In the genomic region with DNA sequence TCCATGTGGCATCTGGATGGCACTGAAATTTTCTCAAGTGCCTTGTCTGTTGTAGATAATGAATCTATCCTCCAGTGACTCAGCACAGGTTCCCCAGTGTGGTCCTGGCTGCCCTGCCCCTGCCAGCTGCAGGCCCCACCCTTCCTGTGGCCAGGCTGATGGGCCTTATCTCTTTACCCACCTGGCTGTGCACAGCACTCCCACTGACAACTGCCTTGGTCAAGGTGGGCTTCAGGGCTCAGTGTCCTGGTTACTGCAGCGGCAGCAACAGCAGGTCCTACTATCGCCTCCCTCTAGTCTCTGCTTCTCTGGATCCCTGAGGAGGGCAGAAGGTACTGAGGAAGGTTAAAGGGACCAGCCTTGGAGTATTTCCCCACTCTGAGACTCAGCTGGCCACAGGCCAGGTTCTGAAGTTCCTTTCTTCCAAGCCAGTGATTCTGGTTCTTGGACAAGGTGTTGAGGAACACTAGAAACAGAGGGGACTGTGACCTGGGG, we compare ENCODE assay signal across 18 cellular contexts. TPM values are rescaled to one million over a fixed set of nuclear protein-coding genes. Genes with fewer than 3 reads are reported as not detected.
DNase-seq lines count a peak whose midpoint lies in the region; TF ChIP-seq lines count a peak whose summit lies in the region.
"Had no signal": no experiment of that assay in that cellular context is flagged by ENCODE, and none has a peak within 500 bp of the region (broad histone marks: within the 10 kb centered on the region; RNA-seq: fewer than 3 reads in every experiment).

No MANE protein-coding gene starts in this region.

- H3K9me3 ChIP-seq in esophagus squamous epithelium, result no peaks in the 10 kb centered on the region

- peaks cover 18% of the 10 kb centered on the region for H3K36me3 Mint-ChIP-seq in activated CD4-positive, alpha-beta memory T cell treated with anti-CD3 and anti-CD28 coated beads, Interleukin-2, amount 10 ng/mL, durations not matched to agents 7 days and 5 days (ENCODE audit: low read depth)
- peaks cover 13% of the 10 kb centered on the region for H3K36me3 Mint-ChIP-seq in activated CD4-positive, alpha-beta memory T cell treated with anti-CD3 and anti-CD28 coated beads for 36 hours
- peaks cover 16% of the 10 kb centered on the region for H3K36me3 Mint-ChIP-seq in T-helper 2 cell treated with Interferon-gamma antibody and Interleukin-4, amounts not matched to agents 5 μg/mL and 100 μg/mL, for 36 hours (ENCODE audit: low read depth)
- peaks cover 13% of the 10 kb centered on the region for H3K36me3 Mint-ChIP-seq in nephron (ENCODE audit: low read depth)

- H3K9me3 Mint-ChIP-seq in activated CD4-positive, alpha-beta memory T cell treated with anti-CD3 and anti-CD28 coated beads, Interleukin-2, amount 10 ng/mL, durations not matched to agents 7 days and 5 days, result no peaks in the 10 kb centered on the region
- no peaks in the 10 kb centered on the region for H3K9me3 Mint-ChIP-seq in activated CD4-positive, alpha-beta memory T cell treated with anti-CD3 and anti-CD28 coated beads for 36 hours
- no peaks in the 10 kb centered on the region for H3K9me3 Mint-ChIP-seq in T-helper 2 cell treated with Interferon-gamma antibody and Interleukin-4, amounts not matched to agents 5 μg/mL and 100 μg/mL, for 36 hours
- H3K9me3 Mint-ChIP-seq in nephron, result no peaks in the 10 kb centered on the region
- H3K9me3 Mint-ChIP-seq: type B pancreatic cell had no signal

- peak overlapping the region; percentile 46 for H3K4me3 Mint-ChIP-seq in activated CD4-positive, alpha-beta memory T cell treated with anti-CD3 and anti-CD28 coated beads, Interleukin-2, amount 10 ng/mL, durations not matched to agents 7 days and 5 days
- no peak overlapping the region for H3K4me3 Mint-ChIP-seq in activated CD4-positive, alpha-beta memory T cell treated with anti-CD3 and anti-CD28 coated beads for 36 hours
- peak overlapping the region; percentile 57 for H3K4me3 Mint-ChIP-seq in T-helper 2 cell treated with Interferon-gamma antibody and Interleukin-4, amounts not matched to agents 5 μg/mL and 100 μg/mL, for 36 hours
- peak overlapping the region in 2 of 3 experiments; percentile 19 to 57 for H3K4me3 Mint-ChIP-seq in nephron

- H3K4me3 ChIP-seq in esophagus squamous epithelium, result no peak overlapping the region
- H3K4me3 ChIP-seq: smooth muscle cell had no signal

- peak; percentile 40 for DNase-seq in activated CD4-positive, alpha-beta memory T cell treated with anti-CD3 and anti-CD28 coated beads, Interleukin-2, amount 10 ng/mL, durations not matched to agents 7 days and 5 days
- no peak for DNase-seq in activated CD4-positive, alpha-beta memory T cell treated with anti-CD3 and anti-CD28 coated beads for 36 hours
- peak in 75 of 76 experiments; percentile 56 to 99 (median 95) for DNase-seq in HUDEP-2 (lab: John Stamatoyannopoulos, UW; ENCODE audit: unreplicated experiment in 76 of 76)
- DNase-seq in T-helper 2 cell treated with Interferon-gamma antibody and Interleukin-4, amounts not matched to agents 5 μg/mL and 100 μg/mL, for 36 hours (ENCODE audit: low spot score), result no peak
- no peak for DNase-seq in esophagus squamous epithelium (lab: John Stamatoyannopoulos, UW)
- DNase-seq in activated T-cell treated with anti-CD3 and anti-CD28 coated beads, Interleukin-2, amount 50 U/mL, for 1 hour, result no peak
- no peak for DNase-seq in occipital lobe (lab: John Stamatoyannopoulos, UW)
- DNase-seq: activated naive CD4-positive, alpha-beta T cell treated with Interleukin-2 at 50 U/mL for 16 hours; H7; hippocampal formation; Kasumi-1; NCI-H187 treated with DMSO at 0.1 percent for 48 hours; NCI-H774; stimulated activated naive CD4-positive, alpha-beta T cell had no signal

- H3K27me3 ChIP-seq in esophagus squamous epithelium, result no peaks in the 10 kb centered on the region

- no peak overlapping the region for H3K27ac ChIP-seq in esophagus squamous epithelium
- H3K27ac ChIP-seq: parathyroid adenoma had no signal

- no peak for TF ChIP-seq CTCF in nephron (IDR thresholded peaks at IDR 0.05; ENCODE audit: unreplicated experiment in 3 of 3)
- no peak for TF ChIP-seq CTCF in esophagus squamous epithelium (IDR thresholded peaks at IDR 0.05)

- 80 to 100% methylated on average over 1 of the region's 2 CpGs for WGBS in esophagus squamous epithelium, 2 donors

- intact Hi-C loops in activated CD4-positive, alpha-beta memory T cell treated with anti-CD3 and anti-CD28 coated beads for 36 hours (cut with micrococcal nuclease), result no loop called here
- intact Hi-C loops in esophagus squamous epithelium (cut with DNase I), result no loop called here

- H3K27me3 Mint-ChIP-seq in activated CD4-positive, alpha-beta memory T cell treated with anti-CD3 and anti-CD28 coated beads, Interleukin-2, amount 10 ng/mL, durations not matched to agents 7 days and 5 days, result no peaks in the 10 kb centered on the region
- H3K27me3 Mint-ChIP-seq in activated CD4-positive, alpha-beta memory T cell treated with anti-CD3 and anti-CD28 coated beads for 36 hours, result no peaks in the 10 kb centered on the region
- no peaks in the 10 kb centered on the region for H3K27me3 Mint-ChIP-seq in T-helper 2 cell treated with Interferon-gamma antibody and Interleukin-4, amounts not matched to agents 5 μg/mL and 100 μg/mL, for 36 hours (ENCODE audit: low read depth)
- no peaks in the 10 kb centered on the region for H3K27me3 Mint-ChIP-seq in nephron (ENCODE audit: low read depth)
- H3K27me3 Mint-ChIP-seq: type B pancreatic cell had no signal

- POLR2A ChIA-PET in activated CD4-positive, alpha-beta memory T cell treated with anti-CD3 and anti-CD28 coated beads, Interleukin-2, amount 10 ng/mL, durations not matched to agents 7 days and 5 days (lab: Charles Lee), result interaction anchor here (2.0 to 6.7 kb wide), 5 partner anchors 7 to 69 kb away, joined by 4 to 121 read pairs (median 43); partner anchors contain the start of genes DPAGT1, TRAPPC4 and VPS11
- POLR2A ChIA-PET in activated CD4-positive, alpha-beta memory T cell treated with anti-CD3 and anti-CD28 coated beads for 36 hours (lab: Charles Lee), result no interaction called here

- H3K36me3 ChIP-seq in esophagus squamous epithelium, result peaks cover 0 to 17% (median 0%) of the 10 kb centered on the region in 3 donors

- peaks cover 71% of the 10 kb centered on the region for H3K4me1 Mint-ChIP-seq in activated CD4-positive, alpha-beta memory T cell treated with anti-CD3 and anti-CD28 coated beads, Interleukin-2, amount 10 ng/mL, durations not matched to agents 7 days and 5 days
- peaks cover 35% of the 10 kb centered on the region for H3K4me1 Mint-ChIP-seq in activated CD4-positive, alpha-beta memory T cell treated with anti-CD3 and anti-CD28 coated beads for 36 hours (ENCODE audit: low read depth)
- peaks cover 40% of the 10 kb centered on the region for H3K4me1 Mint-ChIP-seq in T-helper 2 cell treated with Interferon-gamma antibody and Interleukin-4, amounts not matched to agents 5 μg/mL and 100 μg/mL, for 36 hours (ENCODE audit: low read depth)
- H3K4me1 Mint-ChIP-seq in nephron, result peaks cover 36% of the 10 kb centered on the region

- peaks cover 17 to 47% (median 19%) of the 10 kb centered on the region in 3 donors for H3K4me1 ChIP-seq in esophagus squamous epithelium

- H3K27ac Mint-ChIP-seq in activated CD4-positive, alpha-beta memory T cell treated with anti-CD3 and anti-CD28 coated beads, Interleukin-2, amount 10 ng/mL, durations not matched to agents 7 days and 5 days, result peak overlapping the region; percentile 71
- H3K27ac Mint-ChIP-seq in activated CD4-positive, alpha-beta memory T cell treated with anti-CD3 and anti-CD28 coated beads for 36 hours, result no peak overlapping the region
- H3K27ac Mint-ChIP-seq in T-helper 2 cell treated with Interferon-gamma antibody and Interleukin-4, amounts not matched to agents 5 μg/mL and 100 μg/mL, for 36 hours, result peak overlapping the region; percentile 62
- H3K27ac Mint-ChIP-seq in nephron, result no peak overlapping the region

- no peak for TF ChIP-seq POLR2A in esophagus squamous epithelium (IDR thresholded peaks at IDR 0.05)

- CTCF ChIA-PET in activated CD4-positive, alpha-beta memory T cell treated with anti-CD3 and anti-CD28 coated beads, Interleukin-2, amount 10 ng/mL, durations not matched to agents 7 days and 5 days (lab: Charles Lee), result no interaction called here
- CTCF ChIA-PET in activated CD4-positive, alpha-beta memory T cell treated with anti-CD3 and anti-CD28 coated beads for 36 hours (lab: Charles Lee), result no interaction called here

RNA-seq across cellular contexts. Expression of gene HMBS, which starts 3.1 kb away (rescaled TPM):
- total RNA-seq in activated CD4-positive, alpha-beta memory T cell treated with anti-CD3 and anti-CD28 coated beads, Interleukin-2, amount 10 ng/mL, durations not matched to agents 7 days and 5 days, result 10 to 100 TPM; 17.3 to 18.8 TPM
- 10 to 100 TPM; 31.2 to 33.8 TPM for total RNA-seq in activated CD4-positive, alpha-beta memory T cell treated with anti-CD3 and anti-CD28 coated beads for 36 hours
- total RNA-seq in esophagus squamous epithelium (10 to 100 TPM in 3 of 4 donors, 1 to 10 TPM in 1; 9.9 to 22.1 (median 14.2) TPM), occipital lobe (2.0 TPM)

RNA-seq across cellular contexts. Expression of gene DPAGT1, which starts 13.9 kb away (rescaled TPM):
- total RNA-seq in activated CD4-positive, alpha-beta memory T cell treated with anti-CD3 and anti-CD28 coated beads, Interleukin-2, amount 10 ng/mL, durations not matched to agents 7 days and 5 days, result 10 to 100 TPM; 57.3 to 58.4 TPM
- total RNA-seq in activated CD4-positive, alpha-beta memory T cell treated with anti-CD3 and anti-CD28 coated beads for 36 hours, result 10 to 100 TPM; 64.4 to 66.9 TPM
- total RNA-seq in esophagus squamous epithelium (10 to 100 TPM; 18.5 to 29.9 (median 26.7) TPM), occipital lobe (8.7 TPM)

RNA-seq across cellular contexts. Expression of gene C2CD2L, which starts 19.4 kb away (rescaled TPM):
- 10 to 100 TPM; 28.5 to 29.2 TPM for total RNA-seq in activated CD4-positive, alpha-beta memory T cell treated with anti-CD3 and anti-CD28 coated beads, Interleukin-2, amount 10 ng/mL, durations not matched to agents 7 days and 5 days
- 10 to 100 TPM; 23.6 to 25.2 TPM for total RNA-seq in activated CD4-positive, alpha-beta memory T cell treated with anti-CD3 and anti-CD28 coated beads for 36 hours
- 10 to 100 TPM in 1 of 4 donors, 1 to 10 TPM in 3; 5.1 to 12.8 (median 8.0) TPM for total RNA-seq in esophagus squamous epithelium
- total RNA-seq in occipital lobe, result 7.6 TPM

RNA-seq across cellular contexts. Expression of gene VPS11, which starts 20.2 kb away (rescaled TPM):
- total RNA-seq in activated CD4-positive, alpha-beta memory T cell treated with anti-CD3 and anti-CD28 coated beads, Interleukin-2, amount 10 ng/mL, durations not matched to agents 7 days and 5 days, result 10 to 100 TPM; 30.6 to 36.1 TPM
- total RNA-seq in activated CD4-positive, alpha-beta memory T cell treated with anti-CD3 and anti-CD28 coated beads for 36 hours, result 10 to 100 TPM; 19.2 to 21.1 TPM
- total RNA-seq in esophagus squamous epithelium (10 to 100 TPM; 15.2 to 28.4 (median 18.2) TPM), occipital lobe (22.1 TPM)

RNA-seq across cellular contexts. Expression of gene HYOU1, which starts 30.8 kb away (rescaled TPM):
- 100 to 1,000 TPM; 123 to 125 TPM for total RNA-seq in activated CD4-positive, alpha-beta memory T cell treated with anti-CD3 and anti-CD28 coated beads, Interleukin-2, amount 10 ng/mL, durations not matched to agents 7 days and 5 days
- 100 to 1,000 TPM; 127 to 136 TPM for total RNA-seq in activated CD4-positive, alpha-beta memory T cell treated with anti-CD3 and anti-CD28 coated beads for 36 hours
- total RNA-seq in esophagus squamous epithelium (10 to 100 TPM; 44.1 to 93.8 (median 65.4) TPM), occipital lobe (37.0 TPM)

Comparison
In these comparisons a context has a peak if more than half of its experiments do, and no peak if none do; other contexts are left out.
1. DNase-seq: peak in activated CD4-positive, alpha-beta memory T cell treated with anti-CD3 and anti-CD28 coated beads, Interleukin-2, amount 10 ng/mL, durations not matched to agents 7 days and 5 days (single experiment) and HUDEP-2 (75 of 76); none in activated CD4-positive, alpha-beta memory T cell treated with anti-CD3 and anti-CD28 coated beads for 36 hours (single experiment), T-helper 2 cell treated with Interferon-gamma antibody and Interleukin-4, amounts not matched to agents 5 μg/mL and 100 μg/mL, for 36 hours (single experiment), esophagus squamous epithelium (single experiment), activated T-cell treated with anti-CD3 and anti-CD28 coated beads, Interleukin-2, amount 50 U/mL, for 1 hour (single experiment) and occipital lobe (single experiment).
2. H3K27ac Mint-ChIP-seq: peak in activated CD4-positive, alpha-beta memory T cell treated with anti-CD3 and anti-CD28 coated beads, Interleukin-2, amount 10 ng/mL, durations not matched to agents 7 days and 5 days (single experiment) and T-helper 2 cell treated with Interferon-gamma antibody and Interleukin-4, amounts not matched to agents 5 μg/mL and 100 μg/mL, for 36 hours (single experiment); none in activated CD4-positive, alpha-beta memory T cell treated with anti-CD3 and anti-CD28 coated beads for 36 hours (single experiment) and nephron (0 of 3).